ENCODE assay signal across 37 cellular contexts in genomic region chr2:76298022-76298421, GRCh38.
"Had no signal": no experiment of that assay in that cellular context is flagged by ENCODE, and none has a peak within 500 bp of the region (broad histone marks: within the 10 kb centered on the region; RNA-seq: fewer than 3 reads in every experiment).

No MANE protein-coding gene starts in this region.

- H3K4me3 ChIP-seq: gastrocnemius medialis, heart left ventricle had no signal

- H3K36me3 ChIP-seq: brain microvascular endothelial cell, gastrocnemius medialis, heart left ventricle, WERI-Rb-1 had no signal

- ATAC-seq: activated CD4-positive, CD25-positive, alpha-beta regulatory T cell treated with anti-CD3 and anti-CD28 coated beads, Interleukin-2, amount 50 U/mL, for 24 hours; activated CD8-positive, alpha-beta memory T cell treated with anti-CD3 and anti-CD28 coated beads, Interleukin-2, amount 10 ng/mL, durations not matched to agents 7 days and 5 days; activated CD8-positive, alpha-beta T cell treated with anti-CD3 and anti-CD28 coated beads for 36 hours; effector memory CD8-positive, alpha-beta T cell; gastrocnemius medialis; heart left ventricle; T-cell had no signal

- FAIRE-seq: astrocyte, colon, endometrium, endothelial cell of umbilical vein had no signal

- H3K9me3 Mint-ChIP-seq: T-helper 1 cell treated with Interleukin-12 subunit alpha and Interleukin-12 subunit beta and Interleukin-4 antibody, amounts not matched to agents 30 μg/mL and 1 μg/mL, for 36 hours had no signal

- H3K4me1 Mint-ChIP-seq: activated B cell treated with CpG ODN at 0.5 μM for 24 hours; activated CD8-positive, alpha-beta memory T cell treated with anti-CD3 and anti-CD28 coated beads, Interleukin-2, amount 10 ng/mL, durations not matched to agents 7 days and 5 days; T-cell had no signal

- H3K4me3 Mint-ChIP-seq: activated B cell treated with CpG ODN at 0.5 μM for 24 hours; activated CD8-positive, alpha-beta memory T cell treated with anti-CD3 and anti-CD28 coated beads, Interleukin-2, amount 10 ng/mL, durations not matched to agents 7 days and 5 days; activated CD8-positive, alpha-beta T cell treated with anti-CD3 and anti-CD28 coated beads for 36 hours; activated naive CD8-positive, alpha-beta T cell; activated T-helper 1 cell treated with anti-CD3 and anti-CD28 coated beads, Interleukin-12 subunit alpha, Interleukin-12 subunit beta, Interleukin-2, Interleukin-4 antibody, amounts not matched to agents 30 ng/mL and 10 ng/mL and 1 ng/mL, durations not matched to agents 14 hours and 24 hours and 36 hours; effector memory CD8-positive, alpha-beta T cell; T-cell; T-helper 1 cell treated with Interleukin-12 subunit alpha and Interleukin-12 subunit beta and Interleukin-4 antibody, amounts not matched to agents 30 μg/mL and 1 μg/mL, for 36 hours; T-helper 2 cell treated with Interferon-gamma antibody and Interleukin-4, amounts not matched to agents 5 μg/mL and 100 μg/mL, for 36 hours had no signal

- H3K9me3 ChIP-seq: gastrocnemius medialis, heart left ventricle had no signal

- H3K27ac Mint-ChIP-seq: activated B cell treated with CpG ODN at 0.5 μM for 24 hours; activated CD8-positive, alpha-beta memory T cell treated with anti-CD3 and anti-CD28 coated beads, Interleukin-2, amount 10 ng/mL, durations not matched to agents 7 days and 5 days; activated CD8-positive, alpha-beta T cell treated with anti-CD3 and anti-CD28 coated beads for 36 hours; activated naive CD8-positive, alpha-beta T cell; activated T-helper 1 cell treated with anti-CD3 and anti-CD28 coated beads, Interleukin-12 subunit alpha, Interleukin-12 subunit beta, Interleukin-2, Interleukin-4 antibody, amounts not matched to agents 30 ng/mL and 10 ng/mL and 1 ng/mL, durations not matched to agents 14 hours and 24 hours and 36 hours; activated T-helper 2 cell treated with anti-CD3 and anti-CD28 coated beads, Interferon-gamma antibody, Interleukin-2, Interleukin-4, amounts not matched to agents 10 μg/mL and 5 μg/mL and 100 μg/mL, durations not matched to agents 14 hours and 24 hours and 36 hours; effector memory CD8-positive, alpha-beta T cell; T-cell; T-helper 1 cell treated with Interleukin-12 subunit alpha and Interleukin-12 subunit beta and Interleukin-4 antibody, amounts not matched to agents 30 μg/mL and 1 μg/mL, for 36 hours; T-helper 2 cell treated with Interferon-gamma antibody and Interleukin-4, amounts not matched to agents 5 μg/mL and 100 μg/mL, for 36 hours had no signal

- H3K27ac ChIP-seq: brain microvascular endothelial cell, gastrocnemius medialis, heart left ventricle, WERI-Rb-1 had no signal

- H3K27me3 ChIP-seq: brain microvascular endothelial cell, gastrocnemius medialis, heart left ventricle had no signal

- H3K36me3 Mint-ChIP-seq: activated CD8-positive, alpha-beta memory T cell treated with anti-CD3 and anti-CD28 coated beads, Interleukin-2, amount 10 ng/mL, durations not matched to agents 7 days and 5 days; activated naive CD8-positive, alpha-beta T cell; T-cell had no signal

- H3K4me1 ChIP-seq: gastrocnemius medialis, heart left ventricle had no signal

- DNase-seq: activated B cell treated with CpG ODN at 0.5 μM for 24 hours; activated CD4-positive, alpha-beta T cell treated with anti-CD3 and anti-CD28 coated beads for 48 hours; activated CD4-positive, alpha-beta T cell treated with anti-CD3 and anti-CD28 coated beads, Interleukin-2, amount 50 U/mL, for 1 hour; activated CD4-positive, alpha-beta T cell treated with anti-CD3 and anti-CD28 coated beads, Interleukin-2, amount 50 U/mL, for 48 hours; activated CD8-positive, alpha-beta memory T cell treated with anti-CD3 and anti-CD28 coated beads, Interleukin-2, amount 10 ng/mL, durations not matched to agents 7 days and 5 days; activated CD8-positive, alpha-beta memory T cell treated with anti-CD3 and anti-CD28 coated beads, Interleukin-2, amount 50 U/mL, for 4 hours; activated CD8-positive, alpha-beta T cell treated with anti-CD3 and anti-CD28 coated beads for 36 hours; activated effector memory CD4-positive, alpha-beta T cell treated with anti-CD3 and anti-CD28 coated beads, Interleukin-2, amount 50 U/mL, for 16 hours; activated naive CD4-positive, alpha-beta T cell treated with anti-CD3 and anti-CD28 coated beads, Interleukin-2, amount 50 U/mL, for 16 hours; activated T-cell treated with anti-CD3 and anti-CD28 coated beads, Interleukin-2, amount 50 U/mL, for 1 hour; activated T-cell treated with anti-CD3 and anti-CD28 coated beads, Interleukin-2, amount 50 U/mL, for 48 hours; amniotic stem cell; anterior cingulate cortex; brain microvascular endothelial cell; caudate nucleus; cortex of kidney; dermis blood vessel endothelial cell; effector CD4-positive, alpha-beta T cell; effector memory CD8-positive, alpha-beta T cell; foreskin fibroblast; gastrocnemius medialis; glutamatergic neuron; heart left ventricle; SW 1271; T-cell; T1000; WERI-Rb-1 had no signal

- H3K27me3 Mint-ChIP-seq: activated B cell treated with CpG ODN at 0.5 μM for 24 hours; activated CD8-positive, alpha-beta memory T cell treated with anti-CD3 and anti-CD28 coated beads, Interleukin-2, amount 10 ng/mL, durations not matched to agents 7 days and 5 days; activated CD8-positive, alpha-beta T cell treated with anti-CD3 and anti-CD28 coated beads for 36 hours; activated naive CD8-positive, alpha-beta T cell; effector memory CD8-positive, alpha-beta T cell; T-cell had no signal
